In genomic region chr11:68039526-68040086, GRCh38 we compare ENCODE assay signal across 1 cellular context.
TF ChIP-seq lines count a peak whose summit lies in the region.

No MANE protein-coding gene starts in this region.

TF ChIP-seq in HepG2, 621 proteins besides CTCF, POLR2A, EP300 and RAD21:
- no peak for TF ChIP-seq ETV5 (CRISPR knock-in tag; IDR thresholded peaks at IDR 0.05; ENCODE audit: borderline replicate concordance)
- no peak for TF ChIP-seq ZNF256 (CRISPR knock-in tag; conservative IDR thresholded peaks at IDR 0.05)
- 0 out of 2 replicates have a peak, but pooled peaks have one; percentile 14 for TF ChIP-seq ZMYM3 (CRISPR knock-in tag; IDR thresholded peaks at IDR 0.05)
- TF ChIP-seq HNF4A (CRISPR knock-in tag; IDR thresholded peaks at IDR 0.05) = peak; percentile 28; the same call in 1 of the 2 replicates
- 0 out of 4 replicates have a peak, but pooled peaks of 1 of the 2 experiments have one; percentile 2 for TF ChIP-seq HMGXB4 (CRISPR knock-in tag; IDR thresholded peaks at IDR 0.05; ENCODE audit: borderline replicate concordance in 1 of 2, low read depth in 1 of 2)
- no peak for TF ChIP-seq CREM (IDR thresholded peaks at IDR 0.05)
- TF ChIP-seq CREM (CRISPR knock-in tag; IDR thresholded peaks at IDR 0.05) = no peak
- TF ChIP-seq, protein P1, sequence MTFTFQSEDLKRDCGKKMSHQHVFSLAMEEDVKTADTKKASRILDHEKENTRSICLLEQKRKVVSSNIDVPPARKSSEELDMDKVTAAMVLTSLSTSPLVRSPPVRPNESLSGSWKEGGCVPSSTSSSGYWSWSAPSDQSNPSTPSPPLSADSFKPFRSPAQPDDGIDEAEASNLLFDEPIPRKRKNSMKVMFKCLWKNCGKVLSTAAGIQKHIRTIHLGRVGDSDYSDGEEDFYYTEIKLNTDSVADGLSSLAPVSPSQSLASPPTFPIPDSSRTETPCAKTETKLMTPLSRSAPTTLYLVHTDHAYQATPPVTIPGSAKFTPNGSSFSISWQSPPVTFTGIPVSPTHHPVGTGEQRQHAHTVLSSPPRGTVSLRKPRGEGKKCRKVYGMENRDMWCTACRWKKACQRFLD (CRISPR knock-in tag; IDR thresholded peaks at IDR 0.05; ENCODE audit: borderline replicate concordance) = 0 out of 2 replicates have a peak, but pooled peaks have one; percentile 23
- TF ChIP-seq KMT2B (CRISPR knock-in tag; IDR thresholded peaks at IDR 0.05) = 0 out of 2 replicates have a peak, but pooled peaks have one; percentile 1
- peak; percentile 89 for TF ChIP-seq SRF (IDR thresholded peaks at IDR 0.05; ENCODE audit: low read depth, low read length)
- TF ChIP-seq KDM5A (IDR thresholded peaks at IDR 0.05; ENCODE audit: borderline replicate concordance, low read length) = no peak
- TF ChIP-seq ZNF10 (CRISPR knock-in tag; IDR thresholded peaks at IDR 0.05; ENCODE audit: borderline replicate concordance, low read depth) = no peak
- no peak for TF ChIP-seq NCOA1 (CRISPR knock-in tag; IDR thresholded peaks at IDR 0.05)
- 0 out of 2 replicates have a peak, but pooled peaks have one; percentile 82 for TF ChIP-seq ZNF816 (CRISPR knock-in tag; IDR thresholded peaks at IDR 0.05; ENCODE audit: borderline replicate concordance)
- TF ChIP-seq CHD4 (IDR thresholded peaks at IDR 0.05; ENCODE audit: borderline replicate concordance, low read length) = 0 out of 2 replicates have a peak, but pooled peaks have one; percentile 2
- 0 out of 2 replicates have a peak, but pooled peaks have one; percentile 27 for TF ChIP-seq NCOR1 (IDR thresholded peaks at IDR 0.05; ENCODE audit: borderline replicate concordance, low read length)
- TF ChIP-seq TGIF2 (CRISPR knock-in tag; IDR thresholded peaks at IDR 0.05) = 0 out of 2 replicates have a peak, but pooled peaks have one; percentile 27
- no peak for TF ChIP-seq HNF4G (IDR thresholded peaks at IDR 0.05; ENCODE audit: borderline replicate concordance, low read depth, low read length)
- TF ChIP-seq HNF4G (CRISPR knock-in tag; IDR thresholded peaks at IDR 0.05; ENCODE audit: borderline replicate concordance, low read depth) = 0 out of 2 replicates have a peak, but pooled peaks have one; percentile 3
- 0 out of 2 replicates have a peak, but pooled peaks have one; percentile 36 for TF ChIP-seq ZNF333 (CRISPR knock-in tag; IDR thresholded peaks at IDR 0.05; ENCODE audit: borderline replicate concordance)
- no peak for TF ChIP-seq ZNF724P (CRISPR knock-in tag; IDR thresholded peaks at IDR 0.05; ENCODE audit: borderline replicate concordance)
